13 cellular contexts compared by ENCODE assay signal in the genomic region with DNA sequence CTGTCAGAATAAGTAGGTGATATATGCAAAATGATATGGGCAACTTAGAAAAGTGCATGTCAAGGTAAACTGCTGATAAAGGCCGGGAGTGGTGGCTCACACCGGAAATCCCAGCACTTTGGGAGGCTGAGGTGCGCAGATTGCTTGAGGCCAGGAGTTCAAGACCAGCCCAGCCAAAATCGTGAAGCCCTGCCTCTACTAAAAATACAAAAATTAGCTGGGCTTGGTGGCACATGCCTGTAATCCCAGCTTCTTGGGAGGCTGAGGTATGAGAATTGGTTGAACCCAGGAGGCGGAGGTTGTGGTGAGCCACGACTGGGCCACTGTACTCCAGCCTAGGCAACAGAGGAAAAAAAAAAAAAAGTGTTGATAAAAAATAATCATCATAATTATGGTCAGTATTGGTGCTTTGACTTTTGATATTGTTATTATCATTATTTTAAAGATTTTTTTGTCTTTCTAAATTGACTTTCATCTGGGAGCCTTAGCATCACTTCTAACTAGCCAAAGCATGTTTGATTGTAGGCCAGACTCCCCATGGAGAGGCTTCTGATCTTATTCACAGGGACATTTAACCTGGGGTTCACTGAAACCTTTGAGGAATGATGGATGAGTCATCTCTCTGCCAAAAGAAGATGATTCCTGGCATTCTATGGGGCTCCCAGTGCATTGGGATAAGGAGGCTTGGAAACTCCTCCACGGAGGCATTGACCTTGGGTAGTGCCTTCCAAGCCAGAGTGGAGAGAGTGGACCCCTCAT. TPM values are rescaled to one million over a fixed set of nuclear protein-coding genes. Genes with fewer than 3 reads are reported as not detected.
DNase-seq lines count a peak whose midpoint lies in the region; ATAC-seq and TF ChIP-seq lines count a peak whose summit lies in the region.
"Had no signal": no experiment of that assay in that cellular context is flagged by ENCODE, and none has a peak within 500 bp of the region (broad histone marks: within the 10 kb centered on the region; RNA-seq: fewer than 3 reads in every experiment).

No MANE protein-coding gene starts in this region.

- no peak for TF ChIP-seq POLR2A in lower leg skin (IDR thresholded peaks at IDR 0.05)

- TF ChIP-seq CTCF in AG04450 (IDR thresholded peaks at IDR 0.05; ENCODE audit: low read depth, low read length) (no peak), RWPE1 (conservative IDR thresholded peaks at IDR 0.05; ENCODE audit: low read depth) (no peak), foreskin fibroblast (IDR thresholded peaks at IDR 0.05; ENCODE audit: low read depth, low read length) (no peak), lower leg skin (IDR thresholded peaks at IDR 0.05) (no peak)

- intact Hi-C loops in lower leg skin (cut with DNase I; ENCODE audit: low total_unique reads), result no loop called here

- ATAC-seq in HG03521 (IDR thresholded peaks at IDR 0.05; ENCODE audit: unreplicated experiment) (no peak), HG03039 (IDR thresholded peaks at IDR 0.05; ENCODE audit: unreplicated experiment) (no peak)
- ATAC-seq: esophagus mucosa, PC-3 had no signal

- H3K9me3 ChIP-seq in AG04450 (ENCODE audit: control insufficient read depth, insufficient read depth, low read length), result peaks cover 3% of the 10 kb centered on the region
- H3K9me3 ChIP-seq: BLaER1 treated with 17β-estradiol and CSF1 and Interleukin-3, amounts not matched to agents 10 nM and 100 nM had no signal

- DNase-seq in AG04450 (ENCODE audit: low read depth, low spot score) (no peak), HCEC 1CT (peak; percentile 71), RWPE1 (ENCODE audit: low spot score) (peak; percentile 51), foreskin fibroblast (peak; percentile 46 to 64), lower leg skin (ENCODE audit: low spot score in 2 of 2) (no peak)
- DNase-seq in stimulated activated CD8-positive, alpha-beta memory T cell treated with anti-CD3 and anti-CD28 coated beads, Interleukin-4, amount 100 ng/mL, for 48 hours, result no peak
- DNase-seq: activated CD4-positive, alpha-beta T cell treated with anti-CD3 and anti-CD28 coated beads, Interleukin-2, amount 50 U/mL, for 4 hours; hypothalamus; PC-3 had no signal

- POLR2A ChIA-PET in AG04450 (lab: Yijun Ruan, JAX) (interaction anchor here (2.2 kb wide), 1 partner anchor 10 kb away, joined by 8 read pairs; no protein-coding TSS in a partner anchor), RWPE1 (lab: Yijun Ruan, JAX; ENCODE audit: low non-redundant PET) (no interaction called here)

- H3K27ac ChIP-seq in AG04450 (ENCODE audit: low read depth, low read length) (peak overlapping the region; percentile 33), RWPE1 (no peak overlapping the region)
- H3K27ac ChIP-seq: BLaER1 treated with 17β-estradiol and CSF1 and Interleukin-3, amounts not matched to agents 10 nM and 100 nM had no signal

- CTCF ChIA-PET in AG04450 (lab: Charles Lee) (interaction anchor here (0.6 to 2.0 kb wide), 3 partner anchors 9 to 86 kb away, joined by 3 to 8 read pairs (median 5); no protein-coding TSS in a partner anchor), RWPE1 (lab: Yijun Ruan, JAX) (interaction anchor here (0.7 kb wide), 1 partner anchor 1839 kb away, joined by 3 read pairs; no protein-coding TSS in a partner anchor)

- H3K4me3 ChIP-seq in AG04450 (ENCODE audit: low read depth, low read length) (no peak overlapping the region), foreskin fibroblast (ENCODE audit: low read depth in 1 of 2, low read length in 2 of 2) (no peak overlapping the region), lower leg skin (ENCODE audit: low read depth, poor library complexity, severe bottlenecking) (no peak overlapping the region)
- H3K4me3 ChIP-seq: BLaER1 treated with 17β-estradiol and CSF1 and Interleukin-3, amounts not matched to agents 10 nM and 100 nM had no signal

- WGBS in lower leg skin, 2 donors, result 85 to 92% methylated on average over 7 of the region's 7 CpGs

- no peaks in the 10 kb centered on the region for H3K27me3 ChIP-seq in AG04450 (ENCODE audit: control insufficient read depth, insufficient read depth, low read length)
- H3K27me3 ChIP-seq: BLaER1 treated with 17β-estradiol and CSF1 and Interleukin-3, amounts not matched to agents 10 nM and 100 nM had no signal

RNA-seq across cellular contexts. Expression of gene ZBTB38, which starts 5.6 kb away (rescaled TPM):
- polyA plus RNA-seq in AG04450 (2011; rRNA removed), result 85.1 and 97.1 TPM in 2 replicates
- 176 and 193 TPM in 2 replicates for polyA minus RNA-seq in AG04450 (2011; rRNA and poly(A)+ RNA removed)
- 100 to 1,000 TPM in 1 of 4 donors, 10 to 100 TPM in 3; 46.8 to 104 (median 72.6) TPM for total RNA-seq in lower leg skin

Comparison
In these comparisons a context has a peak if more than half of its experiments do, and no peak if none do; other contexts are left out.
1. DNase-seq: peak in HCEC 1CT (single experiment), RWPE1 (single experiment) and foreskin fibroblast (2 of 2); none in AG04450 (single experiment), stimulated activated CD8-positive, alpha-beta memory T cell treated with anti-CD3 and anti-CD28 coated beads, Interleukin-4, amount 100 ng/mL, for 48 hours (single experiment) and lower leg skin (0 of 2).